In the genomic region with DNA sequence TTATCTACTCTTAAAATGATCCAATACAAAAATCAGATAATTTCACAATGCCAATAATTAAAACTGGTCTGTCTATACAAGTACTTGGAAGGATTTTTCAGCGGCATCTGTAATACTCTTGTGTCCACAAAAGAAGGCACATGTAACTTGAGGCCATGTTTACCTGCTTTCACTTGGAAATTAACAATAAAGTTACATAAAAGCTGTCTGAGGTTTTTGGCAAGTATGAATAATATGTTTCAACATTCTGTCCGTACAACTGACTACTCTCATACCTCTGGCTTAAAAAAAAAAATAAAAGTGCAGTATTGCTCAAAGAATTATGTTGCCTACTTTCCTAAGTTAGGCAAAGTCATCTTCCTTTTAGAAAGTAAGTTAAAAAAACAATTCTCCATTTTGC, we compare ENCODE assay signal across 22 cellular contexts.
"Had no signal": no experiment of that assay in that cellular context is flagged by ENCODE, and none has a peak within 500 bp of the region (broad histone marks: within the 10 kb centered on the region; RNA-seq: fewer than 3 reads in every experiment).

No MANE protein-coding gene starts in this region.

- H3K4me3 Mint-ChIP-seq: activated B cell treated with CpG ODN at 0.5 μM for 24 hours; activated CD4-positive, alpha-beta memory T cell treated with anti-CD3 and anti-CD28 coated beads for 36 hours; activated CD8-positive, alpha-beta memory T cell treated with anti-CD3 and anti-CD28 coated beads, Interleukin-2, amount 10 ng/mL, durations not matched to agents 7 days and 5 days; activated naive CD8-positive, alpha-beta T cell treated with anti-CD3 and anti-CD28 coated beads, Interleukin-2, amount 10 ng/mL, durations not matched to agents 7 days and 5 days; activated T-helper 17 cell treated with anti-CD3 and anti-CD28 coated beads, Interleukin-2, amount 50 U/mL, for 72 hours; brain; central memory CD8-positive, alpha-beta T cell; memory B cell; stimulated activated naive CD8-positive, alpha-beta T cell treated with anti-CD3 and anti-CD28 coated beads, Interleukin-15, Interleukin-2, amounts not matched to agents 100 ng/mL and 50 ng/mL, for 24 hours; type B pancreatic cell had no signal

- H3K27ac Mint-ChIP-seq: activated B cell treated with CpG ODN at 0.5 μM for 24 hours; activated CD4-positive, alpha-beta memory T cell treated with anti-CD3 and anti-CD28 coated beads for 36 hours; activated CD8-positive, alpha-beta memory T cell treated with anti-CD3 and anti-CD28 coated beads, Interleukin-2, amount 10 ng/mL, durations not matched to agents 7 days and 5 days; activated naive CD8-positive, alpha-beta T cell treated with anti-CD3 and anti-CD28 coated beads, Interleukin-2, amount 10 ng/mL, durations not matched to agents 7 days and 5 days; activated T-helper 17 cell treated with anti-CD3 and anti-CD28 coated beads, Interleukin-2, amount 50 U/mL, for 72 hours; brain; memory B cell; stimulated activated naive CD8-positive, alpha-beta T cell treated with anti-CD3 and anti-CD28 coated beads, Interleukin-15, Interleukin-2, amounts not matched to agents 100 ng/mL and 50 ng/mL, for 24 hours; type B pancreatic cell had no signal

- H3K4me1 ChIP-seq: suprapubic skin had no signal

- H3K27me3 ChIP-seq: heart right ventricle, suprapubic skin had no signal

- DNase-seq: activated B cell treated with CpG ODN at 0.5 μM for 24 hours; activated CD4-positive, alpha-beta memory T cell treated with anti-CD3 and anti-CD28 coated beads for 36 hours; activated CD4-positive, alpha-beta T cell treated with anti-CD3 and anti-CD28 coated beads for 4 hours; activated CD8-positive, alpha-beta memory T cell treated with anti-CD3 and anti-CD28 coated beads, Interleukin-2, amount 10 ng/mL, durations not matched to agents 7 days and 5 days; activated naive CD4-positive, alpha-beta T cell; activated naive CD8-positive, alpha-beta T cell treated with anti-CD3 and anti-CD28 coated beads, Interleukin-2, amount 10 ng/mL, durations not matched to agents 7 days and 5 days; anterior cingulate cortex; erythroblast; heart right ventricle; kidney glomerular epithelial cell; left ventricle myocardium superior; occipital lobe; retina; stimulated activated CD4-positive, alpha-beta T cell treated with anti-CD3 and anti-CD28 coated beads, Interleukin-2, amount 100 ng/mL, for 24 hours had no signal

- H3K4me3 ChIP-seq: coronary artery, heart right ventricle, suprapubic skin had no signal

- ATAC-seq: activated CD8-positive, alpha-beta memory T cell treated with anti-CD3 and anti-CD28 coated beads, Interleukin-2, amount 10 ng/mL, durations not matched to agents 7 days and 5 days; activated T-helper 17 cell treated with anti-CD3 and anti-CD28 coated beads, Interleukin-2, amount 50 U/mL, for 72 hours; heart right ventricle; left ventricle myocardium superior had no signal

- H3K27me3 Mint-ChIP-seq: activated B cell treated with CpG ODN at 0.5 μM for 24 hours; activated CD4-positive, alpha-beta memory T cell treated with anti-CD3 and anti-CD28 coated beads for 36 hours; activated CD8-positive, alpha-beta memory T cell treated with anti-CD3 and anti-CD28 coated beads, Interleukin-2, amount 10 ng/mL, durations not matched to agents 7 days and 5 days; activated naive CD8-positive, alpha-beta T cell treated with anti-CD3 and anti-CD28 coated beads, Interleukin-2, amount 10 ng/mL, durations not matched to agents 7 days and 5 days; activated T-helper 17 cell treated with anti-CD3 and anti-CD28 coated beads, Interleukin-2, amount 50 U/mL, for 72 hours; brain; central memory CD8-positive, alpha-beta T cell; memory B cell; stimulated activated naive CD8-positive, alpha-beta T cell treated with anti-CD3 and anti-CD28 coated beads, Interleukin-15, Interleukin-2, amounts not matched to agents 100 ng/mL and 50 ng/mL, for 24 hours; type B pancreatic cell had no signal

- H3K4me1 Mint-ChIP-seq: brain had no signal

- H3K9me3 Mint-ChIP-seq: activated B cell treated with CpG ODN at 0.5 μM for 24 hours; activated T-helper 17 cell treated with anti-CD3 and anti-CD28 coated beads, Interleukin-2, amount 50 U/mL, for 72 hours; central memory CD8-positive, alpha-beta T cell; memory B cell; stimulated activated naive CD8-positive, alpha-beta T cell treated with anti-CD3 and anti-CD28 coated beads, Interleukin-15, Interleukin-2, amounts not matched to agents 100 ng/mL and 50 ng/mL, for 24 hours; type B pancreatic cell had no signal

- H3K9me3 ChIP-seq: heart right ventricle, suprapubic skin had no signal

- H3K27ac ChIP-seq: coronary artery, heart right ventricle, suprapubic skin had no signal
